ENCODE assay signal across 8 cellular contexts in the genomic region with DNA sequence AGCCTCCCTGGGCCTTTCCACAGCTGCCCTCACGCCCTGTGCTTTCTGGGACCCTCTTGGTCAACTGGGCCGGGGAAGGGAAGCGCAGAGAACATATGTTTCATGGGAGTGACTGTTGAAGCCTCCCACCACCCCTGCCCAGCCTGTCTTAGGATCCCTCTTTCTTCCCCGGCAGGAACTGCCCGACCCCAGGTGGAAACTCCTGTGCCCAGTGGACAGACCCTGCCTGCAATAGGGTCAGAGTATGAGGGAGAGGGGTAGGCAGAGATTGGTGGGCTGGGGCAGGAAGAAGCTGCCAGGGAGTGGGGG. TPM values are rescaled to one million over a fixed set of nuclear protein-coding genes. Genes with fewer than 3 reads are reported as not detected.
DNase-seq lines count a peak whose midpoint lies in the region; ATAC-seq, FAIRE-seq and TF ChIP-seq lines count a peak whose summit lies in the region.

No MANE protein-coding gene starts in this region.

- H3K36me3 Mint-ChIP-seq in WTC11 = no peaks in the 10 kb centered on the region

- CTCF ChIA-PET in WTC11 (lab: Charles Lee) = interaction anchor here (0.6 to 6.4 kb wide), 17 partner anchors 10 to 256 kb away, joined by 3 to 99 read pairs (median 6); partner anchors contain the start of genes ACBD4, HEXIM1 and HEXIM2

- peaks cover 14% of the 10 kb centered on the region for H3K4me1 ChIP-seq in right cardiac atrium (ENCODE audit: control insufficient read depth, insufficient read depth, low read length)

- 58% methylated on average over 5 of the region's 5 CpGs for WGBS in right cardiac atrium

- ATAC-seq in WTC11 (peak; percentile 3), right cardiac atrium (no peak), HG02973 (IDR thresholded peaks at IDR 0.05; ENCODE audit: unreplicated experiment) (no peak)

- H3K4me3 Mint-ChIP-seq in WTC11 = 0 out of 2 replicates have a peak overlapping the region, but pooled peaks have one; percentile 22

- peaks cover 29% of the 10 kb centered on the region for H3K4me1 Mint-ChIP-seq in WTC11

- POLR2A ChIA-PET in WTC11 (lab: Charles Lee) = interaction anchor here (0.6 to 4.4 kb wide), 13 partner anchors 10 to 201 kb away, joined by 3 to 82 read pairs (median 5); partner anchors contain the start of genes ACBD4, HEXIM1 and HEXIM2

- no peak for FAIRE-seq in urothelium cell line (lab: Jason Lieb, UNC)

- DNase-seq in H7 (peak; percentile 68), WTC11 (ENCODE audit: low spot score) (no peak), right cardiac atrium (no peak), HK-2 (ENCODE audit: unreplicated experiment) (no peak), GM10266 (ENCODE audit: extremely low spot score) (no peak), urothelium cell line (ENCODE audit: low spot score) (no peak)

- intact Hi-C loops in right cardiac atrium (cut with DNase I) = no loop called here

- H3K4me3 ChIP-seq in H7 (ENCODE audit: insufficient read depth, low read depth, low read length) (no peak overlapping the region), right cardiac atrium (ENCODE audit: low read length) (no peak overlapping the region), skin epidermis (peak overlapping the region; percentile 9 to 33 (median 20))

- peak overlapping the region; percentile 79 for H3K27ac Mint-ChIP-seq in WTC11

- H3K27ac ChIP-seq in right cardiac atrium (ENCODE audit: low read length) = peak overlapping the region; percentile 92
- H3K27ac ChIP-seq in skin epidermis = peak overlapping the region; percentile 51 to 98 (median 92)

- TF ChIP-seq CTCF in WTC11 (IDR thresholded peaks at IDR 0.05) = no peak
- TF ChIP-seq CTCF in GM10266 (IDR thresholded peaks at IDR 0.05; ENCODE audit: control insufficient read depth, insufficient read depth, low read depth, missing control alignments) = no peak

- no peaks in the 10 kb centered on the region for H3K9me3 Mint-ChIP-seq in WTC11

- H3K27me3 Mint-ChIP-seq in WTC11 (ENCODE audit: low read depth) = no peaks in the 10 kb centered on the region

- no peaks in the 10 kb centered on the region for H3K27me3 ChIP-seq in H7 (ENCODE audit: control insufficient read depth, insufficient read depth, low read length)
- no peaks in the 10 kb centered on the region for H3K27me3 ChIP-seq in right cardiac atrium (ENCODE audit: control insufficient read depth, insufficient read depth)

- no peaks in the 10 kb centered on the region for H3K9me3 ChIP-seq in right cardiac atrium (ENCODE audit: control insufficient read depth, low read length)

- H3K36me3 ChIP-seq in H7 (replicated peaks; ENCODE audit: control insufficient read depth, insufficient read depth, low read length) = no peaks in the 10 kb centered on the region

TF ChIP-seq in WTC11, 78 proteins besides CTCF, POLR2A, EP300 and RAD21:
- TF ChIP-seq MLX (CRISPR knock-in tag; IDR thresholded peaks at IDR 0.05) (no peak), SMAD3 (CRISPR knock-in tag; IDR thresholded peaks at IDR 0.05; ENCODE audit: borderline replicate concordance) (no peak), RELA (CRISPR knock-in tag; IDR thresholded peaks at IDR 0.05; ENCODE audit: borderline replicate concordance) (no peak), ZNF396 (CRISPR knock-in tag; IDR thresholded peaks at IDR 0.05; ENCODE audit: borderline replicate concordance) (no peak), ELF4 (CRISPR knock-in tag; IDR thresholded peaks at IDR 0.05; ENCODE audit: low read depth) (no peak), ATF1 (CRISPR knock-in tag; IDR thresholded peaks at IDR 0.05) (no peak)
- TF ChIP-seq, protein P1, sequence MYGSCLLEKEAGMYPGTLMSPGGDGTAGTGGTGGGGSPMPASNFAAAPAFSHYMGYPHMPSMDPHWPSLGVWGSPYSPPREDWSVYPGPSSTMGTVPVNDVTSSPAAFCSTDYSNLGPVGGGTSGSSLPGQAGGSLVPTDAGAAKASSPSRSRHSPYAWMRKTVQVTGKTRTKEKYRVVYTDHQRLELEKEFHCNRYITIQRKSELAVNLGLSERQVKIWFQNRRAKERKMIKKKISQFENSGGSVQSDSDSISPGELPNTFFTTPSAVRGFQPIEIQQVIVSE (CRISPR knock-in tag; IDR thresholded peaks at IDR 0.05; ENCODE audit: borderline replicate concordance) = no peak

RNA-seq across cellular contexts. Expression of gene HEXIM2, which starts 10.5 kb away (rescaled TPM):
- 11.5 and 11.9 TPM in 2 replicates for total RNA-seq in H7 (2014; rRNA removed; shearing (Covaris generic))
- 11.9 to 16.1 TPM (median 12.2 TPM) in 3 replicates for total RNA-seq in WTC11 (2021)
- 1 to 10 TPM; 3.5 to 8.2 (median 6.6) TPM for total RNA-seq in right cardiac atrium
- polyA plus RNA-seq in right cardiac atrium = 6.5 TPM

RNA-seq across cellular contexts. Expression of gene HEXIM1, which starts 23.9 kb away (rescaled TPM):
- total RNA-seq in H7 (2014; rRNA removed; shearing (Covaris generic)) = 4.1 and 4.6 TPM in 2 replicates
- 29.6 to 36.9 TPM (median 35.2 TPM) in 3 replicates for total RNA-seq in WTC11 (2021)
- total RNA-seq in right cardiac atrium = 10 to 100 TPM; 37.1 to 42.6 (median 40.6) TPM
- polyA plus RNA-seq in right cardiac atrium = 21.2 TPM

RNA-seq across cellular contexts. Expression of gene ACBD4, which starts 36.7 kb away (rescaled TPM):
- total RNA-seq in H7 (2014; rRNA removed; shearing (Covaris generic)) = 1.5 and 6.0 TPM in 2 replicates
- total RNA-seq in WTC11 (2021) = 12.7 to 21.0 TPM (median 21.0 TPM) in 3 replicates
- total RNA-seq in right cardiac atrium = 10 to 100 TPM; 11.9 to 14.8 (median 12.6) TPM
- polyA plus RNA-seq in right cardiac atrium = 12.0 TPM

RNA-seq across cellular contexts. Expression of gene PLCD3, which starts 39.9 kb away (rescaled TPM):
- 24.1 and 28.6 TPM in 2 replicates for total RNA-seq in H7 (2014; rRNA removed; shearing (Covaris generic))
- total RNA-seq in WTC11 (2021) (45.9 to 55.8 TPM (median 55.8 TPM) in 3 replicates), right cardiac atrium (100 to 1,000 TPM in 3 of 4 donors, 10 to 100 TPM in 1; 94.2 to 164 (median 138) TPM)
- polyA plus RNA-seq in right cardiac atrium = 100 TPM

RNA-seq across cellular contexts. Expression of gene FMNL1, which starts 49.5 kb away (rescaled TPM):
- total RNA-seq in H7 (2014; rRNA removed; shearing (Covaris generic)) = 1.7 and 2.4 TPM in 2 replicates
- total RNA-seq in WTC11 (2021) (5.3 to 7.9 TPM (median 7.3 TPM) in 3 replicates), right cardiac atrium (10 to 100 TPM; 12.3 to 17.0 (median 14.1) TPM)
- 10.5 TPM for polyA plus RNA-seq in right cardiac atrium

Comparison
In these comparisons a context has a peak if more than half of its experiments do, and no peak if none do; other contexts are left out.
1. H3K4me3 ChIP-seq: peak in skin epidermis (7 of 7); none in H7 (single experiment) and right cardiac atrium (single experiment).